In genomic region chr3:61733000-61733399, GRCh38 we compare ENCODE assay signal across 19 cellular contexts.
"Had no signal": no experiment of that assay in that cellular context is flagged by ENCODE, and none has a peak within 500 bp of the region (broad histone marks: within the 10 kb centered on the region; RNA-seq: fewer than 3 reads in every experiment).

No MANE protein-coding gene starts in this region.

- H3K36me3 ChIP-seq: neutrophil, right atrium auricular region, sigmoid colon, upper lobe of left lung, uterus had no signal

- FAIRE-seq: endometrium had no signal

- H3K4me1 Mint-ChIP-seq: natural killer cell; stimulated activated naive B cell treated with anti-CD40 and anti-IgM and Interleukin-4, amounts not matched to agents 10 μg/mL and 1 μg/mL and 100 μg/mL, for 72 hours; stimulated activated naive CD8-positive, alpha-beta T cell treated with anti-CD3 and anti-CD28 coated beads, Interleukin-15, amount 100 ng/mL, for 72 hours had no signal

- H3K4me1 ChIP-seq: uterus had no signal

- H3K9me3 Mint-ChIP-seq: mesothelial cell of epicardium; stimulated activated naive CD8-positive, alpha-beta T cell treated with anti-CD3 and anti-CD28 coated beads, Interleukin-15, amount 100 ng/mL, for 72 hours had no signal

- H3K27me3 ChIP-seq: hepatocyte, neutrophil, right atrium auricular region, sigmoid colon, upper lobe of left lung, uterus had no signal

- H3K4me2 ChIP-seq: hepatocyte had no signal

- ATAC-seq: esophagus mucosa; natural killer cell; stimulated activated naive B cell treated with anti-CD40 and anti-IgM and Interleukin-4, amounts not matched to agents 10 μg/mL and 1 μg/mL and 100 μg/mL, for 72 hours; stimulated activated naive CD8-positive, alpha-beta T cell treated with anti-CD3 and anti-CD28 coated beads, Interleukin-15, amount 100 ng/mL, for 72 hours had no signal

- H3K4me3 Mint-ChIP-seq: mesothelial cell of epicardium; natural killer cell; stimulated activated naive B cell treated with anti-CD40 and anti-IgM and Interleukin-4, amounts not matched to agents 10 μg/mL and 1 μg/mL and 100 μg/mL, for 72 hours; stimulated activated naive CD8-positive, alpha-beta T cell treated with anti-CD3 and anti-CD28 coated beads, Interleukin-15, amount 100 ng/mL, for 72 hours had no signal

- H3K27me3 Mint-ChIP-seq: stimulated activated naive B cell treated with anti-CD40 and anti-IgM and Interleukin-4, amounts not matched to agents 10 μg/mL and 1 μg/mL and 100 μg/mL, for 72 hours; stimulated activated naive CD8-positive, alpha-beta T cell treated with anti-CD3 and anti-CD28 coated beads, Interleukin-15, amount 100 ng/mL, for 72 hours had no signal

- H2AFZ ChIP-seq: hepatocyte had no signal

- H3K27ac ChIP-seq: hepatocyte, neutrophil, sigmoid colon, skin epidermis, upper lobe of left lung, uterus had no signal

- H3K36me3 Mint-ChIP-seq: mesothelial cell of epicardium; natural killer cell; stimulated activated naive B cell treated with anti-CD40 and anti-IgM and Interleukin-4, amounts not matched to agents 10 μg/mL and 1 μg/mL and 100 μg/mL, for 72 hours had no signal

- DNase-seq: effector memory CD4-positive, alpha-beta T cell; head of caudate nucleus; natural killer cell; posterior cingulate gyrus; sigmoid colon; stimulated activated CD4-positive, alpha-beta T cell treated with anti-CD3 and anti-CD28 coated beads, Interleukin-2, amount 100 ng/mL, for 24 hours; stimulated activated CD4-positive, alpha-beta T cell treated with anti-CD3 and anti-CD28 coated beads, Interleukin-4, amount 100 ng/mL, for 4 hours; stimulated activated naive B cell treated with anti-CD40 and anti-IgM and Interleukin-4, amounts not matched to agents 10 μg/mL and 1 μg/mL and 100 μg/mL, for 72 hours; stimulated activated naive CD8-positive, alpha-beta T cell treated with anti-CD3 and anti-CD28 coated beads, Interleukin-15, amount 100 ng/mL, for 72 hours; substantia nigra; upper lobe of left lung; uterus had no signal

- H3K27ac Mint-ChIP-seq: natural killer cell; stimulated activated naive B cell treated with anti-CD40 and anti-IgM and Interleukin-4, amounts not matched to agents 10 μg/mL and 1 μg/mL and 100 μg/mL, for 72 hours; stimulated activated naive CD8-positive, alpha-beta T cell treated with anti-CD3 and anti-CD28 coated beads, Interleukin-15, amount 100 ng/mL, for 72 hours had no signal

- H3K4me3 ChIP-seq: hepatocyte, right atrium auricular region, sigmoid colon, skin epidermis, upper lobe of left lung, uterus had no signal

- H3K9me3 ChIP-seq: neutrophil, right atrium auricular region, sigmoid colon, upper lobe of left lung, uterus had no signal
